Comparison of ENCODE assay signal across 7 cellular contexts in genomic region chr17:32342603-32343325, GRCh38. TPM values are rescaled to one million over a fixed set of nuclear protein-coding genes. Genes with fewer than 3 reads are reported as not detected.
DNase-seq lines count a peak whose midpoint lies in the region; ATAC-seq and TF ChIP-seq lines count a peak whose summit lies in the region.

No MANE protein-coding gene starts in this region.

- no peak for DNase-seq in HFF-Myc (ENCODE audit: extremely low read depth, low read depth)
- DNase-seq in SK-N-MC (ENCODE audit: low read depth, low spot score), result no peak
- no peak for DNase-seq in fibroblast of lung (ENCODE audit: low read depth in 2 of 2)
- DNase-seq in occipital lobe (lab: John Stamatoyannopoulos, UW), result no peak
- no peak for DNase-seq in UCSD-AML1 (lab: John Stamatoyannopoulos, UW; ENCODE audit: unreplicated experiment)

- no peak overlapping the region for H3K27ac ChIP-seq in SK-N-MC
- H3K27ac ChIP-seq in fibroblast of lung (ENCODE audit: insufficient read depth, low read length), result no peak overlapping the region
- peak overlapping the region; percentile 79 for H3K27ac ChIP-seq in skeletal muscle tissue (ENCODE audit: low read depth, low read length)

- ATAC-seq in GM21825 (IDR thresholded peaks at IDR 0.05; ENCODE audit: unreplicated experiment), result no peak

- H3K4me3 ChIP-seq in HFF-Myc (replicated peaks; ENCODE audit: low read depth, low read length) (peak overlapping the region; percentile 67), SK-N-MC (peak overlapping the region; percentile 79), fibroblast of lung (replicated peaks in 1 of 4; ENCODE audit: control extremely low read depth in 1 of 4, insufficient read depth in 1 of 4, low read depth in 3 of 4, low read length in 4 of 4) (peak overlapping the region in 3 of 4 experiments; percentile 27 to 76 (median 67)), skeletal muscle tissue (ENCODE audit: low read length in 3 of 3) (peak overlapping the region; percentile 82 to 89 (median 84))

- H3K27me3 ChIP-seq in fibroblast of lung (ENCODE audit: control insufficient read depth, insufficient read depth, low read length) (no peaks in the 10 kb centered on the region), skeletal muscle tissue (ENCODE audit: control insufficient read depth in 3 of 3, insufficient read depth in 3 of 3, low read length in 3 of 3) (no peaks in the 10 kb centered on the region)

- H4K20me1 ChIP-seq in fibroblast of lung (ENCODE audit: control insufficient read depth, extremely low read depth, insufficient read depth, low read length), result no peaks in the 10 kb centered on the region

- peak overlapping the region; percentile 51 for H2AFZ ChIP-seq in fibroblast of lung (ENCODE audit: low read length)

- H3K4me1 ChIP-seq in fibroblast of lung (ENCODE audit: control insufficient read depth, extremely low read depth, insufficient read depth, low read length) (no peaks in the 10 kb centered on the region), skeletal muscle tissue (ENCODE audit: control insufficient read depth in 3 of 3, insufficient read depth in 3 of 3, low read length in 3 of 3) (peaks cover 13 to 15% (median 15%) of the 10 kb centered on the region in 3 donors)

- H3K79me2 ChIP-seq in fibroblast of lung (ENCODE audit: control insufficient read depth, insufficient read depth, low read length), result no peaks in the 10 kb centered on the region

- H3K9me3 ChIP-seq in SK-N-MC (ENCODE audit: low read depth, low read length) (no peaks in the 10 kb centered on the region), fibroblast of lung (ENCODE audit: control insufficient read depth, insufficient read depth, low read depth, low read length) (no peaks in the 10 kb centered on the region), skeletal muscle tissue (ENCODE audit: control insufficient read depth in 3 of 3, low read length in 3 of 3) (no peaks in the 10 kb centered on the region)

- no peak for TF ChIP-seq CTCF in HFF-Myc (IDR thresholded peaks at IDR 0.05; ENCODE audit: low read depth, low read length, missing control alignments)
- no peak for TF ChIP-seq CTCF in fibroblast of lung (conservative IDR thresholded peaks at IDR 0.05 in 1 of 2, IDR thresholded peaks at IDR 0.05 in 1 of 2; ENCODE audit: low read depth in 1 of 2, low read length in 2 of 2)

- H3K9ac ChIP-seq in SK-N-MC (ENCODE audit: insufficient read length) (peak overlapping the region; percentile 72), fibroblast of lung (ENCODE audit: insufficient read depth, low read length) (no peak overlapping the region), skeletal muscle tissue (ENCODE audit: low read depth in 1 of 3, low read length in 3 of 3) (peak overlapping the region; percentile 68 to 90 (median 87))

- H3K36me3 ChIP-seq in SK-N-MC (ENCODE audit: insufficient read depth, low read length) (peaks cover 8% of the 10 kb centered on the region; the same call in 1 of the 2 replicates), fibroblast of lung (ENCODE audit: control insufficient read depth, insufficient read depth, low read length) (no peaks in the 10 kb centered on the region), skeletal muscle tissue (ENCODE audit: control insufficient read depth in 3 of 3, insufficient read depth in 3 of 3, low read length in 3 of 3) (peaks cover 6 to 14% (median 7%) of the 10 kb centered on the region in 3 donors)

- H3K4me2 ChIP-seq in fibroblast of lung (ENCODE audit: extremely low read depth, insufficient read depth, low read length), result peak overlapping the region; percentile 13

RNA-seq across cellular contexts. Expression of gene C17orf75, which starts 0.8 kb away (rescaled TPM):
- 13.6 and 30.2 TPM in 2 replicates for total RNA-seq in fibroblast of lung
- 15.2 and 16.4 TPM in 2 replicates for polyA plus RNA-seq in fibroblast of lung
- 10.0 and 13.8 TPM in 2 replicates for polyA plus RNA-seq in fibroblast of lung (2012)
- polyA minus RNA-seq in fibroblast of lung (ENCODE audit: low replicate concordance), result 3.9 and 8.6 TPM in 2 replicates
- total RNA-seq in skeletal muscle tissue, result 20.4 TPM
- 37.3 TPM for total RNA-seq in occipital lobe

RNA-seq across cellular contexts. Expression of gene ZNF207, which starts 7.2 kb away (rescaled TPM):
- total RNA-seq in fibroblast of lung, result 55.2 and 75.3 TPM in 2 replicates
- polyA plus RNA-seq in fibroblast of lung, result 279 and 321 TPM in 2 replicates
- polyA plus RNA-seq in fibroblast of lung (2012), result 128 and 152 TPM in 2 replicates
- 154 and 177 TPM in 2 replicates for polyA minus RNA-seq in fibroblast of lung (ENCODE audit: low replicate concordance)
- 78.3 TPM for total RNA-seq in skeletal muscle tissue
- total RNA-seq in occipital lobe, result 117 TPM
